ENCODE assay signal across 1 cellular context in the genomic region with DNA sequence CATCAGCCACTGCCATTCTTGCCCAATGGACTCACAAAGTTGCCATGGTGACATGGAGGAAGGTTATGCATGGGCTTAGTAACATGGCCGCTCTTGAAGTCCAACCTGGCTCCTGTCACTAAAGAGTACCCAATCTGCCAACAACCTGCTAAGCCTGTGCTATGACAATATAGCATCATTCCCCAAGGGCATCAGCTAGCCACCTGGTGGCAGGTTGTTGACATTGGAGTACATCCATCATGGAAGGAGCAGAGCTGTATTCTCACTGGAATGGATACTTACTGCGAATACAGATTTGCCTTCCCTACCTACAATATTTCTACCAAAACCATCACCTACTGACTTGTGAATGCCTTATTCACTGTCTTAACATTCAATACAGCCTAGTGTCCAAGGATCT.
TF ChIP-seq lines count a peak whose summit lies in the region.

No MANE protein-coding gene starts in this region.

TF ChIP-seq in H1, 55 proteins besides CTCF, POLR2A, EP300 and RAD21:
- TF ChIP-seq YY1 (IDR thresholded peaks at IDR 0.05; ENCODE audit: low read depth, low read length) (0 out of 2 replicates have a peak, but pooled peaks have one; percentile 30), CBX5 (IDR thresholded peaks at IDR 0.05; ENCODE audit: low read depth, low read length) (no peak), EZH2 (IDR thresholded peaks at IDR 0.05; ENCODE audit: low read depth, low read length, severe bottlenecking) (no peak), HDAC2 (IDR thresholded peaks at IDR 0.05; ENCODE audit: borderline replicate concordance in 1 of 2, low read depth in 2 of 2, low read length in 2 of 2) (no peak)
